ENCODE assay signal across 20 cellular contexts in genomic region chr9:72721086-72721485, GRCh38.
DNase-seq lines count a peak whose midpoint lies in the region; TF ChIP-seq lines count a peak whose summit lies in the region.
"Had no signal": no experiment of that assay in that cellular context is flagged by ENCODE, and none has a peak within 500 bp of the region (broad histone marks: within the 10 kb centered on the region; RNA-seq: fewer than 3 reads in every experiment).

No MANE protein-coding gene starts in this region.

- no peak for TF ChIP-seq CTCF in neural crest cell (conservative IDR thresholded peaks at IDR 0.05)
- no peak for TF ChIP-seq CTCF in spleen (IDR thresholded peaks at IDR 0.05 in 8 of 11, conservative IDR thresholded peaks at IDR 0.05 in 3 of 11)

- intact Hi-C loops in spleen (cut with DNase I; ENCODE audit: low total_unique reads): no loop called here
- intact Hi-C loops in activated naive CD4-positive, alpha-beta T cell treated with anti-CD3 and anti-CD28 coated beads for 36 hours (cut with micrococcal nuclease): no loop called here

- H3K4me3 ChIP-seq in H7 (ENCODE audit: insufficient read depth, low read depth, low read length) (no peak overlapping the region), iPS DF 6.9 (ENCODE audit: low read length) (no peak overlapping the region), spleen (no peak overlapping the region)
- H3K4me3 ChIP-seq: A549, BLaER1 had no signal

- no peak overlapping the region for H3K4me3 Mint-ChIP-seq in neural crest cell
- no peak overlapping the region for H3K4me3 Mint-ChIP-seq in activated naive CD4-positive, alpha-beta T cell treated with anti-CD3 and anti-CD28 coated beads for 36 hours
- H3K4me3 Mint-ChIP-seq: CD4-positive, alpha-beta memory T cell; T-cell had no signal

- H3K27ac ChIP-seq in iPS DF 6.9 (ENCODE audit: low read length): peak overlapping the region; percentile 85
- H3K27ac ChIP-seq in spleen: no peak overlapping the region
- H3K27ac ChIP-seq: A549, BLaER1, KMS-11 had no signal

- H3K27me3 ChIP-seq in H7 (ENCODE audit: control insufficient read depth, insufficient read depth, low read length) (no peaks in the 10 kb centered on the region), iPS DF 6.9 (ENCODE audit: control insufficient read depth, insufficient read depth, low read length) (no peaks in the 10 kb centered on the region), spleen (replicated peaks in 1 of 7) (peaks cover 0 to 5% (median 0%) of the 10 kb centered on the region in 7 donors)
- H3K27me3 ChIP-seq: BLaER1 had no signal

- no peaks in the 10 kb centered on the region for H3K27me3 Mint-ChIP-seq in neural crest cell (ENCODE audit: low read depth)
- H3K27me3 Mint-ChIP-seq in activated naive CD4-positive, alpha-beta T cell treated with anti-CD3 and anti-CD28 coated beads for 36 hours (ENCODE audit: low read depth): peaks cover 10% of the 10 kb centered on the region

- H3K36me3 ChIP-seq in H7 (replicated peaks; ENCODE audit: control insufficient read depth, insufficient read depth, low read length) (no peaks in the 10 kb centered on the region), iPS DF 6.9 (ENCODE audit: control insufficient read depth, insufficient read depth, low read length) (no peaks in the 10 kb centered on the region; the same call in 1 of the 2 replicates), spleen (no peaks in the 10 kb centered on the region)
- H3K36me3 ChIP-seq: BLaER1 had no signal

- no peaks in the 10 kb centered on the region for H3K9me3 Mint-ChIP-seq in neural crest cell
- no peaks in the 10 kb centered on the region for H3K9me3 Mint-ChIP-seq in activated naive CD4-positive, alpha-beta T cell treated with anti-CD3 and anti-CD28 coated beads for 36 hours
- H3K9me3 Mint-ChIP-seq: T-cell had no signal

- peak overlapping the region; percentile 73 for H3K27ac Mint-ChIP-seq in neural crest cell (ENCODE audit: unreplicated experiment)
- H3K27ac Mint-ChIP-seq in activated naive CD4-positive, alpha-beta T cell treated with anti-CD3 and anti-CD28 coated beads for 36 hours: no peak overlapping the region
- H3K27ac Mint-ChIP-seq: CD4-positive, alpha-beta memory T cell; T-cell had no signal

- H3K4me1 ChIP-seq in iPS DF 6.9 (ENCODE audit: control insufficient read depth, insufficient read depth, low read length) (peaks cover 1% of the 10 kb centered on the region; the same call in 1 of the 2 replicates), spleen (no peaks in the 10 kb centered on the region)
- H3K4me1 ChIP-seq: A549, BLaER1 had no signal

- DNase-seq in H7 (peak; percentile 28), NCI-H526 treated with DMSO at 0.1 percent for 48 hours (lab: John Stamatoyannopoulos, UW) (peak; percentile 77), iPS DF 6.9 (ENCODE audit: low read depth, low spot score) (no peak), neural crest cell (ENCODE audit: low read depth, low spot score) (no peak), NCI-H2227 (lab: John Stamatoyannopoulos, UW; ENCODE audit: unreplicated experiment) (no peak), spleen (no peak), activated T-cell treated with anti-CD3 and anti-CD28 coated beads for 4 hours (no peak)
- no peak for DNase-seq in activated naive CD4-positive, alpha-beta T cell treated with anti-CD3 and anti-CD28 coated beads for 36 hours
- DNase-seq: CD4-positive, alpha-beta memory T cell; NCI-H1436; NCI-H1930; NCI-H2171; NCI-H446; NCI-H748 treated with DMSO at 0.1 percent for 48 hours; NK-92 treated with Interleukin-12 subunit alpha and Interleukin-12 subunit beta, amount 100 ng/mL, for 24 hours; SHP77 treated with DMSO at 0.1 percent for 48 hours; T-cell had no signal

- H3K36me3 Mint-ChIP-seq in neural crest cell (ENCODE audit: low read depth): no peaks in the 10 kb centered on the region
- no peaks in the 10 kb centered on the region for H3K36me3 Mint-ChIP-seq in activated naive CD4-positive, alpha-beta T cell treated with anti-CD3 and anti-CD28 coated beads for 36 hours (ENCODE audit: low read depth)
- H3K36me3 Mint-ChIP-seq: CD4-positive, alpha-beta memory T cell; T-cell had no signal

- H3K9me3 ChIP-seq in iPS DF 6.9 (ENCODE audit: control insufficient read depth, insufficient read depth, low read length) (no peaks in the 10 kb centered on the region; the same call in 1 of the 2 replicates), spleen (peaks cover 0 to 8% (median 0%) of the 10 kb centered on the region in 8 donors)
- H3K9me3 ChIP-seq: A549, BLaER1 had no signal

- peaks cover 26% of the 10 kb centered on the region for H3K4me1 Mint-ChIP-seq in neural crest cell
- H3K4me1 Mint-ChIP-seq in activated naive CD4-positive, alpha-beta T cell treated with anti-CD3 and anti-CD28 coated beads for 36 hours (ENCODE audit: low read depth): no peaks in the 10 kb centered on the region
- H3K4me1 Mint-ChIP-seq: CD4-positive, alpha-beta memory T cell; T-cell had no signal

- WGBS in iPS DF 6.9 (ENCODE audit: insufficient coverage, insufficient read length): no CpG with 5 or more reads among the region's 2 CpGs
- WGBS in spleen, 5 donors: 70 to 79% (median 75%) methylated on average over 2 of the region's 2 CpGs

- no peak for TF ChIP-seq POLR2A in spleen (IDR thresholded peaks at IDR 0.05)

- CTCF ChIA-PET in activated naive CD4-positive, alpha-beta T cell treated with anti-CD3 and anti-CD28 coated beads for 36 hours (lab: Charles Lee): interaction anchor here (0.6 to 1.5 kb wide), 2 partner anchors 129 to 1776 kb away, joined by 3 to 4 read pairs; no protein-coding TSS in a partner anchor

Comparison
In these comparisons a context has a peak if more than half of its experiments do, and no peak if none do; other contexts are left out.
1. DNase-seq: peak in H7 (single experiment) and NCI-H526 treated with DMSO at 0.1 percent for 48 hours (single experiment); none in iPS DF 6.9 (single experiment), neural crest cell (single experiment), NCI-H2227 (single experiment), spleen (single experiment), activated T-cell treated with anti-CD3 and anti-CD28 coated beads for 4 hours (single experiment) and activated naive CD4-positive, alpha-beta T cell treated with anti-CD3 and anti-CD28 coated beads for 36 hours (single experiment).